1 cellular context compared by ENCODE assay signal in genomic region chr18:45775726-45776125, GRCh38.
TF ChIP-seq lines count a peak whose summit lies in the region.

No MANE protein-coding gene starts in this region.

TF ChIP-seq in SK-N-SH, 30 proteins besides CTCF, POLR2A, EP300 and RAD21 (continued from another document):
- no peak for TF ChIP-seq MEF2A (IDR thresholded peaks at IDR 0.05; ENCODE audit: borderline replicate concordance, low read depth)
